ENCODE assay signal across 1 cellular context in genomic region chrX:48472851-48473717, GRCh38.
TF ChIP-seq lines count a peak whose summit lies in the region.

No MANE protein-coding gene starts in this region.

TF ChIP-seq in GM23338, 12 proteins besides CTCF, POLR2A, EP300 and RAD21:
- TF ChIP-seq JUNB (IDR thresholded peaks at IDR 0.05; ENCODE audit: unreplicated experiment) (no peak), ETS1 (IDR thresholded peaks at IDR 0.05) (no peak), ZNF114 (CRISPR knock-in tag; IDR thresholded peaks at IDR 0.05) (no peak), POLR2AphosphoS5 (IDR thresholded peaks at IDR 0.05; ENCODE audit: low read depth) (no peak), EZH2 (IDR thresholded peaks at IDR 0.05; ENCODE audit: low read depth, unreplicated experiment) (no peak), NANOG (IDR thresholded peaks at IDR 0.05; ENCODE audit: borderline replicate concordance) (no peak), STAT1 (IDR thresholded peaks at IDR 0.05; ENCODE audit: unreplicated experiment) (no peak), ZNF331 (CRISPR knock-in tag; IDR thresholded peaks at IDR 0.05; ENCODE audit: low read depth) (no peak), REST (IDR thresholded peaks at IDR 0.05; ENCODE audit: unreplicated experiment) (no peak), CREB1 (CRISPR knock-in tag; IDR thresholded peaks at IDR 0.05; ENCODE audit: low read depth) (no peak), EZH2phosphoT487 (IDR thresholded peaks at IDR 0.05; ENCODE audit: unreplicated experiment) (no peak)
